In the genomic region with DNA sequence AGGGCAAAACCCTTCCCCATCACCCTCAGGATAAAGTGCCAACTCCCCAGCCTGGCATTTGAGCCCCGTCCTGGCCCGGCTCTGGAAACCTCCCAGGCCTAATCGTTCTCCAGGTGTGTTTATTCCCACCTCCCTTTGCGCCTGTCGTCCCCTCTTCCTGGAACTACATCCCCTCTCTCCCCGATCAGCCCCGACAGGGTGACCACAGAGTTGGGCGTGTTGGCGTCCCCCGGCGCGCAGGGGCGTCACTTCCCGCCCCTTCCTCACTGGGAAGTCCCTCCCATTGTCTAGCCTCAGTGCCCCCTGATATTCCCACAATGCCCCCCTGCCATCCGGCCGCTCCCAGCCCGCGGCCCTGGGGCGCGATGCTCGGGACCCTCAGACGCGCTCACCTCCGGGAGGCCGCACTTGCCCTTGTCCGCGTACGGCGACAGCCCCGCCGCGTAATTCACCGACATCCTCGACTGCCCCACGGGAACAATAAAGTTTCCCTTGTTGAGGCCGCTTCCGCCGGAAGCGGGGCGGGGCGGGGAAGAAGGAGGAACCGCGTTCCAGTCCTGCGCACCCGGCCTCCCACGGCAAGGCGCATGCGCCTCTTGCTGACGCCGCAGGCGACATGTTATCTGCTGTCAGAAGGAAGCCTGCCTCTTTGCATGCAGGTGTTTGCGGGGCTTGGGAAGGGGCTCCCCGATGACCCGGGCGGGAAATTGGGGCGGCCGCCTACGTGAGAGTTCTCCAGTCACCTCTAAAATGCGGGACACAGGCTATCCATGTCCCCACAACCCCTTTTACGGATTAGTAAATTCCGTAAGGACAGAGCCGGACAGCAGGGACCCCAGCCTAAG, we compare ENCODE assay signal across 8 cellular contexts. TPM values are rescaled to one million over a fixed set of nuclear protein-coding genes. Genes with fewer than 3 reads are reported as not detected.
A peak's percentile ranks its signal among the peaks of the same experiment; 100 is the strongest.
DNase-seq lines count a peak whose midpoint lies in the region; FAIRE-seq and TF ChIP-seq lines count a peak whose summit lies in the region.

A gene (plus strand): TSS at position 608 of the 845 bp plus-strand sequence. CDS start 3,737 bp downstream, outside the sequence.
A gene (minus strand): TSS at position 482 of the 845 bp plus-strand sequence. CDS start 24 bp downstream, at position 458.

- peak; percentile 82 for FAIRE-seq in G401.6 (lab: Jason Lieb, UNC)

- WGBS in testis, 2 donors = 0 to 1% methylated on average over 19 to 60 of the region's 62 CpGs

- DNase-seq in HFF-Myc (ENCODE audit: extremely low read depth, low read depth) (peak; percentile 73), NCI-H1092 (lab: John Stamatoyannopoulos, UW) (peak; percentile 94), SKM-1 treated with dmso at 0.1 percent for 144 hours (lab: John Stamatoyannopoulos, UW; ENCODE audit: unreplicated experiment) (peak; percentile 87), glutamatergic neuron (peak; percentile 98), osteoblast (ENCODE audit: insufficient read length, low spot score, missing footprints) (peak; percentile 100), testis (peak; percentile 96)
- DNase-seq in activated naive CD8-positive, alpha-beta T cell treated with anti-CD3 and anti-CD28 coated beads for 36 hours = peak; percentile 97

- H3K27me3 Mint-ChIP-seq in activated naive CD8-positive, alpha-beta T cell treated with anti-CD3 and anti-CD28 coated beads for 36 hours = peaks cover 8% of the 10 kb centered on the region
- peaks cover 14% of the 10 kb centered on the region for H3K27me3 Mint-ChIP-seq in glutamatergic neuron (ENCODE audit: unreplicated experiment)

- peaks cover 17% of the 10 kb centered on the region for H3K36me3 Mint-ChIP-seq in activated naive CD8-positive, alpha-beta T cell treated with anti-CD3 and anti-CD28 coated beads for 36 hours
- no peaks in the 10 kb centered on the region for H3K36me3 Mint-ChIP-seq in glutamatergic neuron (ENCODE audit: unreplicated experiment)

- intact Hi-C loops in testis (cut with DNase I; ENCODE audit: low total_unique reads) = no loop called here

- peaks cover 20% of the 10 kb centered on the region for H3K4me1 Mint-ChIP-seq in activated naive CD8-positive, alpha-beta T cell treated with anti-CD3 and anti-CD28 coated beads for 36 hours
- H3K4me1 Mint-ChIP-seq in glutamatergic neuron (ENCODE audit: low read depth, unreplicated experiment) = peaks cover 5% of the 10 kb centered on the region

- peak within 1 kb of the TSS; percentile 96 for H3K4me2 ChIP-seq in osteoblast (ENCODE audit: insufficient read depth, low read length)

- H3K79me2 ChIP-seq in osteoblast (ENCODE audit: insufficient read depth, low read length) = peaks cover 19% of the 10 kb centered on the region

- H3K9me3 ChIP-seq in osteoblast (ENCODE audit: low read depth, low read length) = no peaks in the 10 kb centered on the region
- no peaks in the 10 kb centered on the region for H3K9me3 ChIP-seq in testis

- no peaks in the 10 kb centered on the region for H3K9me3 Mint-ChIP-seq in activated naive CD8-positive, alpha-beta T cell treated with anti-CD3 and anti-CD28 coated beads for 36 hours
- H3K9me3 Mint-ChIP-seq in glutamatergic neuron (ENCODE audit: unreplicated experiment) = peaks cover 10% of the 10 kb centered on the region

- peak within 1 kb of the TSS; percentile 92 for H2AFZ ChIP-seq in osteoblast (ENCODE audit: low read length)

- H4K20me1 ChIP-seq in osteoblast (ENCODE audit: insufficient read depth, low read length) = peaks cover 4% of the 10 kb centered on the region

- H3K4me3 ChIP-seq in HFF-Myc (replicated peaks; ENCODE audit: low read depth, low read length) (peak within 1 kb of the TSS; percentile 73), osteoblast (ENCODE audit: insufficient read depth, low read length) (peak within 1 kb of the TSS; percentile 96), testis (peak within 1 kb of the TSS; percentile 73 to 94)

- H3K27me3 ChIP-seq in osteoblast (ENCODE audit: insufficient read depth, low read length) (no peaks in the 10 kb centered on the region), testis (no peaks in the 10 kb centered on the region)

- H3K27ac Mint-ChIP-seq in activated naive CD8-positive, alpha-beta T cell treated with anti-CD3 and anti-CD28 coated beads for 36 hours = peak within 1 kb of the TSS; percentile 94
- peak within 1 kb of the TSS; percentile 82 for H3K27ac Mint-ChIP-seq in glutamatergic neuron (ENCODE audit: unreplicated experiment)

- peak within 1 kb of the TSS; percentile 76 for H3K27ac ChIP-seq in osteoblast (ENCODE audit: low read depth, low read length)
- H3K27ac ChIP-seq in testis = no peak within 1 kb of the TSS

- H3K4me3 Mint-ChIP-seq in activated naive CD8-positive, alpha-beta T cell treated with anti-CD3 and anti-CD28 coated beads for 36 hours = peak within 1 kb of the TSS; percentile 98
- peak within 1 kb of the TSS; percentile 99 for H3K4me3 Mint-ChIP-seq in glutamatergic neuron (ENCODE audit: unreplicated experiment)

- TF ChIP-seq CTCF in HFF-Myc (IDR thresholded peaks at IDR 0.05; ENCODE audit: low read depth, low read length, missing control alignments) (no peak), glutamatergic neuron (IDR thresholded peaks at IDR 0.05; ENCODE audit: partially characterized antibody, unreplicated experiment) (no peak), osteoblast (IDR thresholded peaks at IDR 0.05; ENCODE audit: extremely low read depth, low read depth, low read length) (no peak), testis (IDR thresholded peaks at IDR 0.05) (no peak)

- TF ChIP-seq POLR2A in testis (IDR thresholded peaks at IDR 0.05) = peak; percentile 3

- H3K4me1 ChIP-seq in osteoblast (ENCODE audit: insufficient read depth, low read length) (peaks cover 11% of the 10 kb centered on the region), testis (peaks cover 9% of the 10 kb centered on the region)

- peaks cover 6% of the 10 kb centered on the region for H3K36me3 ChIP-seq in osteoblast (ENCODE audit: insufficient read depth, low read length)
- no peaks in the 10 kb centered on the region for H3K36me3 ChIP-seq in testis (ENCODE audit: low read depth, missing control alignments)

RNA-seq across cellular contexts. Expression of the first gene that starts in this region (rescaled TPM):
- total RNA-seq in activated naive CD8-positive, alpha-beta T cell treated with anti-CD3 and anti-CD28 coated beads for 36 hours = 1 to 10 TPM; 1.6 TPM
- 6.1 TPM for total RNA-seq in glutamatergic neuron (ENCODE audit: unreplicated experiment)
- total RNA-seq in osteoblast = 0.29 and 0.72 TPM in 2 replicates
- total RNA-seq in testis = 10 to 100 TPM; 20.4 to 21.1 TPM
- polyA plus RNA-seq in testis (ENCODE audit: insufficient read depth, low read depth, low replicate concordance) = 16.5 TPM

RNA-seq across cellular contexts. Expression of the second gene that starts in this region (rescaled TPM):
- 10 to 100 TPM; 27.1 to 27.2 TPM for total RNA-seq in activated naive CD8-positive, alpha-beta T cell treated with anti-CD3 and anti-CD28 coated beads for 36 hours
- total RNA-seq in glutamatergic neuron (ENCODE audit: unreplicated experiment) (48.3 TPM), osteoblast (8.3 and 16.3 TPM in 2 replicates), testis (10 to 100 TPM; 22.0 to 29.2 TPM)
- polyA plus RNA-seq in testis (ENCODE audit: insufficient read depth, low read depth, low replicate concordance) = 14.7 TPM
